24 cellular contexts compared by ENCODE assay signal in the genomic region with DNA sequence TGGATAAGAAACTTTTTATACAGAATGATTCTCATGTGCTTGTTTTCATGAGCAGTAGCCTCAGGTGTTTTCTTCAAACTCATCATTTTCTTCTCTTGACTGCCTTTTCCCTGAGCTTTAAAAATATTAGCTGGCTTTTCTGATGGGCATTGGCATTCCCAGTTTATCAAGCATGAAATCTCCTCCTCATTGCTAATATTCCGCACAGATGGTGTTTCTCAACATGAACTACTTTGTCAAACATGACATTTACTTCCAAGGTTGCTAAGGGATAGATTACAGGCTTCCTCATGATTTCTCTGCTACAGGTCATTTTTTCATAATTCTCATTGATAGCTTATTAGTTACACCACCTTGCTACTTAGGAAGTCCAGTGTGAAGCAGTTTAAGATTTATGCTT.
"Had no signal": no experiment of that assay in that cellular context is flagged by ENCODE, and none has a peak within 500 bp of the region (broad histone marks: within the 10 kb centered on the region; RNA-seq: fewer than 3 reads in every experiment).

No MANE protein-coding gene starts in this region.

- H3K36me3 ChIP-seq: adrenal gland, breast epithelium, SJSA1 had no signal

- H3K27ac ChIP-seq: adrenal gland, body of pancreas, breast epithelium, KMS-11, SJSA1 had no signal

- ATAC-seq: activated CD8-positive, alpha-beta T cell treated with anti-CD3 and anti-CD28 coated beads, Interleukin-2, amount 10 ng/mL, durations not matched to agents 7 days and 5 days; activated naive CD4-positive, alpha-beta T cell treated with anti-CD3 and anti-CD28 coated beads, Interleukin-2, amount 50 U/mL, for 72 hours; activated T-cell treated with anti-CD3 and anti-CD28 coated beads, Interleukin-2, amount 50 U/mL, for 4 hours; body of pancreas; Panc1 had no signal

- H3K27me3 ChIP-seq: adrenal gland, body of pancreas, breast epithelium, SJSA1 had no signal

- H3K4me1 ChIP-seq: adrenal gland, body of pancreas, breast epithelium, SJSA1 had no signal

- H3K4me3 ChIP-seq: adrenal gland, body of pancreas, breast epithelium, SJSA1 had no signal

- H3K9me3 ChIP-seq: adrenal gland, body of pancreas, breast epithelium, SJSA1 had no signal

- DNase-seq: activated CD4-positive, alpha-beta T cell treated with anti-CD3 and anti-CD28 coated beads, Interleukin-2, amount 10 ng/mL, durations not matched to agents 24 days and 14 days; activated CD4-positive, alpha-beta T cell treated with anti-CD3 and anti-CD28 coated beads, Interleukin-2, amount 50 U/mL, for 48 hours; activated CD8-positive, alpha-beta T cell treated with anti-CD3 and anti-CD28 coated beads, Interleukin-2, amount 10 ng/mL, durations not matched to agents 7 days and 5 days; activated gamma-delta T cell treated with Interleukin-2 at 50 U/mL for 16 hours; activated naive CD4-positive, alpha-beta T cell treated with anti-CD3 and anti-CD28 coated beads for 36 hours; activated T-cell treated with anti-CD3 and anti-CD28 coated beads, Interleukin-2, amount 50 U/mL, for 4 hours; adrenal gland; body of pancreas; MM.1S; MV-4-11; NCI-H1092; NCI-H146; NCI-H187; NCI-H2029 treated with DMSO at 0.1 percent for 48 hours; NCI-H2107; NCI-H2171; NCI-H524 treated with DMSO at 0.1 percent for 48 hours; NCI-H774; SHP77 had no signal
